In genomic region chr6:118468682-118469465, GRCh38 we compare ENCODE assay signal across 13 cellular contexts.
DNase-seq lines count a peak whose midpoint lies in the region; ATAC-seq and TF ChIP-seq lines count a peak whose summit lies in the region.
"Had no signal": no experiment of that assay in that cellular context is flagged by ENCODE, and none has a peak within 500 bp of the region (broad histone marks: within the 10 kb centered on the region; RNA-seq: fewer than 3 reads in every experiment).

No MANE protein-coding gene starts in this region.

- peak; percentile 95 for DNase-seq in DMS53 treated with DMSO at 0.1 percent for 48 hours (lab: John Stamatoyannopoulos, UW; ENCODE audit: unreplicated experiment)
- peak; percentile 87 for DNase-seq in NCI-H146 (lab: John Stamatoyannopoulos, UW)
- DNase-seq in SHP77 treated with DMSO at 0.1 percent for 48 hours (lab: John Stamatoyannopoulos, UW) = peak; percentile 94
- peak; percentile 3 for DNase-seq in left kidney (ENCODE audit: low read depth, low spot score)
- no peak for DNase-seq in upper lobe of right lung
- no peak for DNase-seq in ovary
- DNase-seq: activated T-cell treated with anti-CD3 and anti-CD28 coated beads, Interleukin-2, amount 50 U/mL, for 24 hours; MM.1S had no signal

- H3K9me3 ChIP-seq in upper lobe of right lung (no peaks in the 10 kb centered on the region), ovary (no peaks in the 10 kb centered on the region)
- H3K9me3 ChIP-seq: HAP-1, neutrophil had no signal

- H3K36me3 ChIP-seq in upper lobe of right lung (peaks cover 32% of the 10 kb centered on the region), ovary (no peaks in the 10 kb centered on the region)
- H3K36me3 ChIP-seq: HAP-1 had no signal

- H3K27ac ChIP-seq in upper lobe of right lung (no peak overlapping the region), ovary (no peak overlapping the region)
- H3K27ac ChIP-seq: neutrophil, PC-9 had no signal

- H3K4me1 ChIP-seq in upper lobe of right lung (no peaks in the 10 kb centered on the region), ovary (ENCODE audit: insufficient read depth) (no peaks in the 10 kb centered on the region)

- TF ChIP-seq CTCF in upper lobe of right lung (IDR thresholded peaks at IDR 0.05) = no peak
- no peak for TF ChIP-seq CTCF in ovary (IDR thresholded peaks at IDR 0.05)

- TF ChIP-seq POLR2A in ovary (IDR thresholded peaks at IDR 0.05) = no peak

- intact Hi-C loops in upper lobe of right lung (cut with DNase I) (no loop called here), ovary (cut with DNase I) (no loop called here)

- H3K27me3 ChIP-seq in upper lobe of right lung (no peaks in the 10 kb centered on the region), ovary (no peaks in the 10 kb centered on the region)
- H3K27me3 ChIP-seq: neutrophil had no signal

- H3K4me3 ChIP-seq in upper lobe of right lung (no peak overlapping the region), ovary (no peak overlapping the region)
- H3K4me3 ChIP-seq: HAP-1, PC-9 had no signal

- 71 to 77% (median 73%) methylated on average over 4 of the region's 4 CpGs for WGBS in ovary, 3 donors

- ATAC-seq in GM21390 (IDR thresholded peaks at IDR 0.05; ENCODE audit: unreplicated experiment) (no peak), HG03354 (IDR thresholded peaks at IDR 0.05; ENCODE audit: poor library complexity, severe bottlenecking, unreplicated experiment) (no peak), upper lobe of right lung (no peak)

- no peak for TF ChIP-seq EP300 in ovary (IDR thresholded peaks at IDR 0.05)

Comparison
In these comparisons a context has a peak if more than half of its experiments do, and no peak if none do; other contexts are left out.
1. DNase-seq: peak in DMS53 treated with DMSO at 0.1 percent for 48 hours (single experiment), NCI-H146 (single experiment), SHP77 treated with DMSO at 0.1 percent for 48 hours (single experiment) and left kidney (single experiment); none in upper lobe of right lung (single experiment) and ovary (0 of 5).